In genomic region chr7:1175597-1175966, GRCh38 we compare ENCODE assay signal across 2 cellular contexts.
TF ChIP-seq lines count a peak whose summit lies in the region.

No MANE protein-coding gene starts in this region.

TF ChIP-seq in A549, 52 proteins besides CTCF, POLR2A, EP300 and RAD21 (continued from another document):
- TF ChIP-seq CHD2 (IDR thresholded peaks at IDR 0.05; ENCODE audit: low read length, partially characterized antibody) (no peak), HOXB5 (CRISPR knock-in tag; IDR thresholded peaks at IDR 0.05) (no peak), MAZ (IDR thresholded peaks at IDR 0.05; ENCODE audit: borderline replicate concordance, low read depth, low read length) (no peak), NPAS2 (CRISPR knock-in tag; IDR thresholded peaks at IDR 0.05; ENCODE audit: borderline replicate concordance) (no peak), FOSL2 (IDR thresholded peaks at IDR 0.05) (no peak), FOSL2 (CRISPR knock-in tag; IDR thresholded peaks at IDR 0.05) (no peak), PHF8 (IDR thresholded peaks at IDR 0.05; ENCODE audit: borderline replicate concordance, low read depth) (no peak), EHF (CRISPR knock-in tag; IDR thresholded peaks at IDR 0.05) (no peak), HDAC2 (IDR thresholded peaks at IDR 0.05) (no peak), RNF2 (IDR thresholded peaks at IDR 0.05; ENCODE audit: borderline replicate concordance, low read depth) (no peak), HMGXB4 (CRISPR knock-in tag; IDR thresholded peaks at IDR 0.05; ENCODE audit: borderline replicate concordance) (no peak), JUN (IDR thresholded peaks at IDR 0.05) (no peak), ZC3H11A (IDR thresholded peaks at IDR 0.05) (no peak), RCOR1 (IDR thresholded peaks at IDR 0.05; ENCODE audit: low read depth, low read length) (no peak), RFX5 (IDR thresholded peaks at IDR 0.05) (no peak)

TF ChIP-seq in HCT116, 20 proteins besides CTCF, POLR2A, EP300 and RAD21:
- TF ChIP-seq, protein P1, sequence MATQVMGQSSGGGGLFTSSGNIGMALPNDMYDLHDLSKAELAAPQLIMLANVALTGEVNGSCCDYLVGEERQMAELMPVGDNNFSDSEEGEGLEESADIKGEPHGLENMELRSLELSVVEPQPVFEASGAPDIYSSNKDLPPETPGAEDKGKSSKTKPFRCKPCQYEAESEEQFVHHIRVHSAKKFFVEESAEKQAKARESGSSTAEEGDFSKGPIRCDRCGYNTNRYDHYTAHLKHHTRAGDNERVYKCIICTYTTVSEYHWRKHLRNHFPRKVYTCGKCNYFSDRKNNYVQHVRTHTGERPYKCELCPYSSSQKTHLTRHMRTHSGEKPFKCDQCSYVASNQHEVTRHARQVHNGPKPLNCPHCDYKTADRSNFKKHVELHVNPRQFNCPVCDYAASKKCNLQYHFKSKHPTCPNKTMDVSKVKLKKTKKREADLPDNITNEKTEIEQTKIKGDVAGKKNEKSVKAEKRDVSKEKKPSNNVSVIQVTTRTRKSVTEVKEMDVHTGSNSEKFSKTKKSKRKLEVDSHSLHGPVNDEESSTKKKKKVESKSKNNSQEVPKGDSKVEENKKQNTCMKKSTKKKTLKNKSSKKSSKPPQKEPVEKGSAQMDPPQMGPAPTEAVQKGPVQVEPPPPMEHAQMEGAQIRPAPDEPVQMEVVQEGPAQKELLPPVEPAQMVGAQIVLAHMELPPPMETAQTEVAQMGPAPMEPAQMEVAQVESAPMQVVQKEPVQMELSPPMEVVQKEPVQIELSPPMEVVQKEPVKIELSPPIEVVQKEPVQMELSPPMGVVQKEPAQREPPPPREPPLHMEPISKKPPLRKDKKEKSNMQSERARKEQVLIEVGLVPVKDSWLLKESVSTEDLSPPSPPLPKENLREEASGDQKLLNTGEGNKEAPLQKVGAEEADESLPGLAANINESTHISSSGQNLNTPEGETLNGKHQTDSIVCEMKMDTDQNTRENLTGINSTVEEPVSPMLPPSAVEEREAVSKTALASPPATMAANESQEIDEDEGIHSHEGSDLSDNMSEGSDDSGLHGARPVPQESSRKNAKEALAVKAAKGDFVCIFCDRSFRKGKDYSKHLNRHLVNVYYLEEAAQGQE (IDR thresholded peaks at IDR 0.05; ENCODE audit: low read depth) = no peak
- TF ChIP-seq SP1 (IDR thresholded peaks at IDR 0.05; ENCODE audit: low read depth) = no peak
- no peak for TF ChIP-seq YY1 (IDR thresholded peaks at IDR 0.05; ENCODE audit: extremely low read depth, insufficient replicate concordance, low read depth, low read length)
